1 cellular context compared by ENCODE assay signal in genomic region chr7:80883188-80884025, GRCh38.
A peak's percentile ranks its signal among the peaks of the same experiment; 100 is the strongest.
TF ChIP-seq lines count a peak whose summit lies in the region.

No MANE protein-coding gene starts in this region.

TF ChIP-seq in SK-N-SH treated with all-trans-retinoic acid at 6 μM for 48 hours, 23 proteins besides CTCF, POLR2A, EP300 and RAD21 (continued from another document):
- peak; percentile 96 for TF ChIP-seq PATZ1 (CRISPR knock-in tag; IDR thresholded peaks at IDR 0.05; ENCODE audit: borderline replicate concordance)
- peak; percentile 99 for TF ChIP-seq POU6F1 (CRISPR knock-in tag; IDR thresholded peaks at IDR 0.05; ENCODE audit: borderline replicate concordance, low read depth)
